Comparison of ENCODE assay signal across 8 cellular contexts in the genomic region with DNA sequence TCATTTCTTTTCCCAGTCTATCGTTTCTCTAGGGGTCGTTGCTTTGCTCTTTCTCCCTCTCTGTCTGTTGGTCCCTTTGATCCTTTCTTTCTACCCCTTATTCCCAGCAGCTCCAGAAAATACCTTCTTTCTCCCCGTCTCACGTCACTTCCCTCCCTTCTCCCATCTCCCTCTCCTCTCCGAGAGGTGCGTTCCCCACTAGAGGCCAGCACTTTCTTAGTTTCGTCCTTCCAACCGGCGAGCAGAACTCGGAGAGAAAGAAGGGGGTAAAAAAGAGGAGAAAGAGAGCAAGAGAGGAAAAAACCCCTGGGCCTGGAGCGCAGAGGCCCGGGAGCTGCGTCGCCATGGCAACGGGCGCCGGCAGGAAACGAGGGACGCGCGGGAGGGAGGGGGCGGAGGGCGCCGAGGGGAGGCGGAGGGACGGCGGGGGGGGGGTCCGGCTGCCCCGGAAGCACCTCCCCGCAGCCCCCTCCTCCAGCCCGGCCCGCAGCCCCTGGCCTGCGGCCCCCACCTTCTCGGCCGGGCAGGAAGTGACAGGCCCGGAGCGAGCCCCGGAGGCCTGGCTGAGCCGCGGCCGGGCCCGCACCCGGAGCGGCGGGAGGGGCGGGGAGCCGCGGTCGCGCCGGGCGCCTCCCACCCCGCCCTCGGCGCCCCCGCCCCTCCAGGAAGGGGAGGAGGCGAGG. TPM values are rescaled to one million over a fixed set of nuclear protein-coding genes. Genes with fewer than 3 reads are reported as not detected.
DNase-seq lines count a peak whose midpoint lies in the region; ATAC-seq, FAIRE-seq and TF ChIP-seq lines count a peak whose summit lies in the region.
"Not testable (repeated sequence)": the region's sequence is repeated elsewhere in the genome, so short reads cannot be mapped to it uniquely, and the experiment has no call there.

A gene (plus strand): TSS at position 477 of the 683 bp plus-strand sequence. CDS start 3,169 bp downstream, outside the sequence.

- not testable (repeated sequence) for H3K36me3 ChIP-seq in pancreas

- not testable (repeated sequence) for H3K9me3 Mint-ChIP-seq in T-helper 2 cell treated with Interferon-gamma antibody and Interleukin-4, amounts not matched to agents 5 μg/mL and 100 μg/mL, for 36 hours

- H3K4me1 Mint-ChIP-seq in T-helper 2 cell treated with Interferon-gamma antibody and Interleukin-4, amounts not matched to agents 5 μg/mL and 100 μg/mL, for 36 hours (ENCODE audit: low read depth): peaks cover 12% of the 10 kb centered on the region

- not testable (repeated sequence) for FAIRE-seq in pancreas (lab: Jason Lieb, UNC)

- intact Hi-C loops in cardiac septum (cut with DNase I): loop anchor here (2.0 to 5.0 kb wide), 2 partner anchors 35 to 217 kb away; a partner anchor contains a TSS
- intact Hi-C loops in pancreas (cut with DNase I): not testable (repeated sequence)

- peaks cover 26% of the 10 kb centered on the region for H3K27me3 Mint-ChIP-seq in T-helper 2 cell treated with Interferon-gamma antibody and Interleukin-4, amounts not matched to agents 5 μg/mL and 100 μg/mL, for 36 hours (ENCODE audit: low read depth)

- H3K9me3 ChIP-seq in pancreas: not testable (repeated sequence)

- peak within 1 kb of the TSS; percentile 72 for H3K27ac Mint-ChIP-seq in T-helper 2 cell treated with Interferon-gamma antibody and Interleukin-4, amounts not matched to agents 5 μg/mL and 100 μg/mL, for 36 hours

- WGBS in pancreas, 2 donors: 1% methylated on average over 10 to 31 of the region's 57 CpGs

- DNase-seq in GM10266 (ENCODE audit: extremely low spot score): peak; percentile 92
- peak; percentile 85 for DNase-seq in NCI-H1436 (lab: John Stamatoyannopoulos, UW)
- peak; percentile 61 for DNase-seq in T-helper 2 cell treated with Interferon-gamma antibody and Interleukin-4, amounts not matched to agents 5 μg/mL and 100 μg/mL, for 36 hours (ENCODE audit: low spot score)
- peak; percentile 81 for DNase-seq in amniotic stem cell (lab: John Stamatoyannopoulos, UW)
- DNase-seq in cardiac septum (ENCODE audit: low spot score): peak; percentile 89
- peak; percentile 77 to 91 (median 84) for DNase-seq in pancreas

- H3K27ac ChIP-seq in pancreas (peak within 1 kb of the TSS; percentile 58 to 74 (median 72)), temporal lobe (ENCODE audit: low read depth, low read length) (peak within 1 kb of the TSS; percentile 77)

- H3K4me3 Mint-ChIP-seq in T-helper 2 cell treated with Interferon-gamma antibody and Interleukin-4, amounts not matched to agents 5 μg/mL and 100 μg/mL, for 36 hours: peak within 1 kb of the TSS; percentile 74

- peak; percentile 73 for ATAC-seq in HG02798 (IDR thresholded peaks at IDR 0.05; ENCODE audit: poor library complexity, unreplicated experiment)
- peak; percentile 82 to 89 (median 86) for ATAC-seq in pancreas

- H3K27me3 ChIP-seq in pancreas: not testable (repeated sequence)

- not testable (repeated sequence) for H3K36me3 Mint-ChIP-seq in T-helper 2 cell treated with Interferon-gamma antibody and Interleukin-4, amounts not matched to agents 5 μg/mL and 100 μg/mL, for 36 hours (ENCODE audit: low read depth)

- peak; percentile 40 for TF ChIP-seq CTCF in GM10266 (IDR thresholded peaks at IDR 0.05; ENCODE audit: control insufficient read depth, insufficient read depth, low read depth, missing control alignments)
- TF ChIP-seq CTCF in pancreas (IDR thresholded peaks at IDR 0.05): peak in 1 of 4 donors; percentile 8

- H3K4me1 ChIP-seq in pancreas: peaks cover 0 to 15% (median 11%) of the 10 kb centered on the region in 3 donors

- H3K4me3 ChIP-seq in pancreas: peak within 1 kb of the TSS; percentile 49 to 69 (median 62)

RNA-seq across cellular contexts. Expression of the gene that starts here (rescaled TPM):
- total RNA-seq in cardiac septum: 25.5 TPM
- 10 to 100 TPM; 15.8 to 33.1 (median 17.8) TPM for total RNA-seq in pancreas
- polyA plus RNA-seq in pancreas: 10 to 100 TPM; 31.2 to 45.1 TPM
- 34.9 TPM for total RNA-seq in temporal lobe

Comparison
In these comparisons a context has a peak if more than half of its experiments do, and no peak if none do; other contexts are left out.
1. Peak in every context shown above with its lines: DNase-seq, ATAC-seq, H3K4me3 ChIP-seq and H3K27ac ChIP-seq.